ENCODE assay signal across 1 cellular context in the genomic region with DNA sequence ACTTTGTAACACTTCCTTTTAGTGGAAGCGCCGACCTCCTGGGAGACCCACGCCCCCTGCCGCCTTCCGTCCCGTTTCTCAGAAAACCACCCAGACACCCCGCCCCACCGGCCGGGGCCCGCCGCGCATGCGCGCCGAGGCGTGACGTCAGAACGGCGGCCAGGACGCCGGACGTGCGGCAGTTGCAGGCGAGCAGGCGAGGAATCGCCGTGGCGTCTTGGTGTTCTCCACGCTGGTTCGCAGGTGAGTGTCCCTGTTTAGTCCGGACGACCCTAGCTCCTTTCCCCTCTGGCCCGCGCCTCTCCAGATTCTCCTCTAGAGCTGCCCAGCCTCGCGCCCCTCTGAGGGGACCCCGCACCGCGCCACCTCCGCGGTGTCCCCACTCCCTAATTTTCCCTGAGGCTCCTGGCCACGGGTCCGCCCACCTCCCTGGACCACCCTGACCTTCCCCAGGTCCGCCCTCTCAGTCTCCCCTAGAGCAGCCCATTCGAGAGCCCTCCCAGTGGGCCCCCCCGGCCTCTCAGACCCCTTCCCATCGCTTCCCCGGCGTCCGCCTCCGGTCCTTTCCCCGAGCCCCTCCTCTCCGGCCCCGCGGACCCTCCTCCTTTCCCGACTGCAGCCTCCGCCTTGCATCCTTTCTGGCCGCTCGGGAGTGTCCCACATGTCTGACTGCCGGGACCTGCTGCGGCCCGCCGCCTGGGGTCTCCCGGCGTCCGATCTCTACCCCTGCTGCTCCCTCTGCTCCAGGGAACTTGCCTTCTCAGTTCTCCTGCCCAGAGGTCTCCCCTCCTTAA.
A peak's percentile ranks its signal among the peaks of the same experiment; 100 is the strongest.
TF ChIP-seq lines count a peak whose summit lies in the region.

A gene with protein sequence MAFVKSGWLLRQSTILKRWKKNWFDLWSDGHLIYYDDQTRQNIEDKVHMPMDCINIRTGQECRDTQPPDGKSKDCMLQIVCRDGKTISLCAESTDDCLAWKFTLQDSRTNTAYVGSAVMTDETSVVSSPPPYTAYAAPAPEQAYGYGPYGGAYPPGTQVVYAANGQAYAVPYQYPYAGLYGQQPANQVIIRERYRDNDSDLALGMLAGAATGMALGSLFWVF (plus strand): TSS at position 181 of the 794 bp plus-strand sequence. CDS start 15,606 bp downstream, outside the sequence.

TF ChIP-seq in HepG2, 621 proteins besides CTCF, POLR2A, EP300 and RAD21 (continued from another document):
- TF ChIP-seq, protein P1, sequence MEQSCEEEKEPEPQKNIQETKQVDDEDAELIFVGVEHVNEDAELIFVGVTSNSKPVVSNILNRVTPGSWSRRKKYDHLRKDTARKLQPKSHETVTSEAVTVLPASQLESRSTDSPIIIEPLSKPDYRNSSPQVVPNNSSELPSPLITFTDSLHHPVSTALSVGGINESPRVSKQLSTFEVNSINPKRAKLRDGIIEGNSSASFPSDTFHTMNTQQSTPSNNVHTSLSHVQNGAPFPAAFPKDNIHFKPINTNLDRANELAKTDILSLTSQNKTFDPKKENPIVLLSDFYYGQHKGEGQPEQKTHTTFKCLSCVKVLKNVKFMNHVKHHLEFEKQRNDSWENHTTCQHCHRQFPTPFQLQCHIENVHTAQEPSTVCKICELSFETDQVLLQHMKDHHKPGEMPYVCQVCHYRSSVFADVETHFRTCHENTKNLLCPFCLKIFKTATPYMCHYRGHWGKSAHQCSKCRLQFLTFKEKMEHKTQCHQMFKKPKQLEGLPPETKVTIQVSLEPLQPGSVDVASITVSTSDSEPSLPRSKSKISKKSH (CRISPR knock-in tag; IDR thresholded peaks at IDR 0.05; ENCODE audit: borderline replicate concordance), result peak; percentile 75
- TF ChIP-seq ZNF672 (CRISPR knock-in tag; IDR thresholded peaks at IDR 0.05), result no peak
- TF ChIP-seq ZFP82 (CRISPR knock-in tag; IDR thresholded peaks at IDR 0.05; ENCODE audit: borderline replicate concordance), result peak; percentile 84; the same call in 1 of the 2 replicates
- TF ChIP-seq, protein P2, sequence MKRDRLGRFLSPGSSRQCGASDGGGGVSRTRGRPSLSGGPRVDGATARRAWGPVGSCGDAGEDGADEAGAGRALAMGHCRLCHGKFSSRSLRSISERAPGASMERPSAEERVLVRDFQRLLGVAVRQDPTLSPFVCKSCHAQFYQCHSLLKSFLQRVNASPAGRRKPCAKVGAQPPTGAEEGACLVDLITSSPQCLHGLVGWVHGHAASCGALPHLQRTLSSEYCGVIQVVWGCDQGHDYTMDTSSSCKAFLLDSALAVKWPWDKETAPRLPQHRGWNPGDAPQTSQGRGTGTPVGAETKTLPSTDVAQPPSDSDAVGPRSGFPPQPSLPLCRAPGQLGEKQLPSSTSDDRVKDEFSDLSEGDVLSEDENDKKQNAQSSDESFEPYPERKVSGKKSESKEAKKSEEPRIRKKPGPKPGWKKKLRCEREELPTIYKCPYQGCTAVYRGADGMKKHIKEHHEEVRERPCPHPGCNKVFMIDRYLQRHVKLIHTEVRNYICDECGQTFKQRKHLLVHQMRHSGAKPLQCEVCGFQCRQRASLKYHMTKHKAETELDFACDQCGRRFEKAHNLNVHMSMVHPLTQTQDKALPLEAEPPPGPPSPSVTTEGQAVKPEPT (CRISPR knock-in tag; IDR thresholded peaks at IDR 0.05; ENCODE audit: low read depth), result no peak
- TF ChIP-seq, protein P3, sequence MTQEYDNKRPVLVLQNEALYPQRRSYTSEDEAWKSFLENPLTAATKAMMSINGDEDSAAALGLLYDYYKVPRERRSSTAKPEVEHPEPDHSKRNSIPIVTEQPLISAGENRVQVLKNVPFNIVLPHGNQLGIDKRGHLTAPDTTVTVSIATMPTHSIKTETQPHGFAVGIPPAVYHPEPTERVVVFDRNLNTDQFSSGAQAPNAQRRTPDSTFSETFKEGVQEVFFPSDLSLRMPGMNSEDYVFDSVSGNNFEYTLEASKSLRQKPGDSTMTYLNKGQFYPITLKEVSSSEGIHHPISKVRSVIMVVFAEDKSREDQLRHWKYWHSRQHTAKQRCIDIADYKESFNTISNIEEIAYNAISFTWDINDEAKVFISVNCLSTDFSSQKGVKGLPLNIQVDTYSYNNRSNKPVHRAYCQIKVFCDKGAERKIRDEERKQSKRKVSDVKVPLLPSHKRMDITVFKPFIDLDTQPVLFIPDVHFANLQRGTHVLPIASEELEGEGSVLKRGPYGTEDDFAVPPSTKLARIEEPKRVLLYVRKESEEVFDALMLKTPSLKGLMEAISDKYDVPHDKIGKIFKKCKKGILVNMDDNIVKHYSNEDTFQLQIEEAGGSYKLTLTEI (CRISPR knock-in tag; conservative IDR thresholded peaks at IDR 0.05), result no peak
- TF ChIP-seq ZFAT (CRISPR knock-in tag; conservative IDR thresholded peaks at IDR 0.05), result no peak
- no peak for TF ChIP-seq MBNL3 (CRISPR knock-in tag; conservative IDR thresholded peaks at IDR 0.05)
- no peak for TF ChIP-seq ZNF652 (CRISPR knock-in tag; IDR thresholded peaks at IDR 0.05; ENCODE audit: borderline replicate concordance, low read depth)
